Comparison of ENCODE assay signal across 8 cellular contexts in genomic region chr22:19178659-19179471, GRCh38. TPM values are rescaled to one million over a fixed set of nuclear protein-coding genes. Genes with fewer than 3 reads are reported as not detected.
DNase-seq lines count a peak whose midpoint lies in the region; ATAC-seq and TF ChIP-seq lines count a peak whose summit lies in the region.

Gene SLC25A1, minus strand, starts transcription at chr22:19178736. Its CDS starts 63 bp downstream, at chr22:19178673.

- in situ Hi-C loops in endometrial microvascular endothelial cells (cut with HindIII; ENCODE audit: inconsistent ontology term, low pct_unique_long_range_greater_than_20kb, low sequenced_read_pairs), result no loop called here

- no peak for TF ChIP-seq CTCF in HL-60 (IDR thresholded peaks at IDR 0.05; ENCODE audit: insufficient read depth, low read length)

- POLR2A ChIA-PET in CD4-positive, alpha-beta memory T cell (lab: Charles Lee; ENCODE audit: partially characterized antibody), result interaction anchor here (0.6 to 2.6 kb wide), 9 partner anchors 11 to 451 kb away, joined by 3 to 12 read pairs (median 4); partner anchors contain the start of genes CDC45, CLTCL1, DGCR2 and ESS2

- no peaks in the 10 kb centered on the region for H3K9me3 ChIP-seq in CD4-positive, alpha-beta memory T cell (ENCODE audit: control insufficient read depth in 1 of 2, low read length in 2 of 2)
- no peaks in the 10 kb centered on the region for H3K9me3 ChIP-seq in NT2/D1 (ENCODE audit: insufficient read depth, low read length)
- no peaks in the 10 kb centered on the region for H3K9me3 ChIP-seq in mesodermal cell (ENCODE audit: control insufficient read depth, low read length)

- H3K27me3 Mint-ChIP-seq in CD4-positive, alpha-beta memory T cell, result no peaks in the 10 kb centered on the region

- peaks cover 0 to 3% of the 10 kb centered on the region in 2 donors for H3K36me3 Mint-ChIP-seq in CD4-positive, alpha-beta memory T cell

- peak; percentile 50 to 70 (median 61) for DNase-seq in CD4-positive, alpha-beta memory T cell
- DNase-seq in HL-60 (ENCODE audit: low read depth in 1 of 2, low spot score in 1 of 2) (peak; percentile 75 to 78), NT2/D1 (ENCODE audit: low read depth, low spot score) (peak; percentile 52)
- DNase-seq in activated CD8-positive, alpha-beta memory T cell treated with anti-CD3 and anti-CD28 coated beads, Interleukin-2, amount 50 U/mL, for 24 hours (ENCODE audit: extremely low read depth), result peak; percentile 70
- DNase-seq in stimulated activated CD8-positive, alpha-beta memory T cell treated with anti-CD3 and anti-CD28 coated beads, Interleukin-15, amount 100 ng/mL, for 1 hour (ENCODE audit: low read depth), result peak; percentile 49

- WGBS in mesodermal cell (ENCODE audit: insufficient coverage in 2 of 2), 2 experiments, result 0 to 2% methylated on average over 62 to 76 of the region's 84 CpGs

- peaks cover 23% of the 10 kb centered on the region for H3K4me1 ChIP-seq in CD4-positive, alpha-beta memory T cell (ENCODE audit: insufficient read depth, low read length)
- H3K4me1 ChIP-seq in NT2/D1 (ENCODE audit: insufficient read depth, insufficient read length), result peaks cover 37% of the 10 kb centered on the region
- peaks cover 36% of the 10 kb centered on the region for H3K4me1 ChIP-seq in mesodermal cell (ENCODE audit: control insufficient read depth, insufficient read depth, low read length, poor library complexity, severe bottlenecking)

- intact Hi-C loops in CD4-positive, alpha-beta memory T cell (cut with micrococcal nuclease), result loop anchor here (1.0 to 2.0 kb wide), 8 partner anchors 35 to 938 kb away; partner anchors contain the start of genes C22orf39, CDC45, CLTCL1 and ESS2

- ATAC-seq in GM19452 (IDR thresholded peaks at IDR 0.05; ENCODE audit: unreplicated experiment), result peak; percentile 59

- H3K27ac ChIP-seq in CD4-positive, alpha-beta memory T cell (ENCODE audit: low read depth, low read length), result peak within 1 kb of the TSS; percentile 62
- H3K27ac ChIP-seq in HL-60 (replicated peaks) (peak within 1 kb of the TSS; percentile 75), mesodermal cell (ENCODE audit: low read depth, low read length, severe bottlenecking) (peak within 1 kb of the TSS; percentile 77)

- peak within 1 kb of the TSS; percentile 83 to 93 (median 86) for H3K27ac Mint-ChIP-seq in CD4-positive, alpha-beta memory T cell

- CTCF ChIA-PET in CD4-positive, alpha-beta memory T cell (lab: Charles Lee; ENCODE audit: partially characterized antibody), result interaction anchor here (0.8 to 1.8 kb wide), 5 partner anchors 15 to 451 kb away, joined by 3 to 10 read pairs (median 5); partner anchors contain the start of gene CLTCL1

- peaks cover 4 to 32% (median 15%) of the 10 kb centered on the region in 4 donors for H3K4me1 Mint-ChIP-seq in CD4-positive, alpha-beta memory T cell

- peak within 1 kb of the TSS in 1 of 2 donors; percentile 66 for H3K4me3 ChIP-seq in CD4-positive, alpha-beta memory T cell (ENCODE audit: low read length in 2 of 2)
- H3K4me3 ChIP-seq in HL-60 (replicated peaks; ENCODE audit: insufficient read depth, low read length) (peak within 1 kb of the TSS; percentile 72), NT2/D1 (ENCODE audit: insufficient read length, low read depth) (peak within 1 kb of the TSS; percentile 74), mesodermal cell (ENCODE audit: extremely low read depth, insufficient read depth, low read length, poor library complexity, severe bottlenecking) (peak within 1 kb of the TSS; percentile 79)

- peak within 1 kb of the TSS; percentile 82 to 92 (median 90) for H3K4me3 Mint-ChIP-seq in CD4-positive, alpha-beta memory T cell

- no peaks in the 10 kb centered on the region for H3K9me3 Mint-ChIP-seq in CD4-positive, alpha-beta memory T cell

- no peaks in the 10 kb centered on the region for H3K27me3 ChIP-seq in CD4-positive, alpha-beta memory T cell (ENCODE audit: insufficient read depth, low read length)
- H3K27me3 ChIP-seq in HL-60 (ENCODE audit: insufficient read depth, poor library complexity, severe bottlenecking), result no peaks in the 10 kb centered on the region
- no peaks in the 10 kb centered on the region for H3K27me3 ChIP-seq in NT2/D1 (ENCODE audit: insufficient read depth, insufficient read length)

- H3K9ac ChIP-seq in NT2/D1 (ENCODE audit: insufficient read length, low read depth), result peak within 1 kb of the TSS; percentile 94

- no peaks in the 10 kb centered on the region for H3K36me3 ChIP-seq in CD4-positive, alpha-beta memory T cell (ENCODE audit: insufficient read depth, low read length)
- peaks cover 31% of the 10 kb centered on the region for H3K36me3 ChIP-seq in NT2/D1 (ENCODE audit: insufficient read depth, insufficient read length, low read length)
- H3K36me3 ChIP-seq in mesodermal cell (ENCODE audit: control insufficient read depth, insufficient read depth, low read length), result peaks cover 28% of the 10 kb centered on the region

RNA-seq across cellular contexts. Expression of gene SLC25A1, which starts in this region (rescaled TPM):
- total RNA-seq in CD4-positive, alpha-beta memory T cell, result 10 to 100 TPM; 39.0 to 40.7 TPM
- 10 to 100 TPM; 35.5 to 64.9 TPM for polyA plus RNA-seq in CD4-positive, alpha-beta memory T cell
- 76.7 TPM for total RNA-seq in endometrial microvascular endothelial cells (ENCODE audit: inconsistent ontology term)
- 117 TPM for polyA plus RNA-seq in mesodermal cell (2013, experiment 1 of 2)
- polyA plus RNA-seq in mesodermal cell (2013, experiment 2 of 2), result 99.8 TPM
